Comparison of ENCODE assay signal across 25 cellular contexts in the genomic region with DNA sequence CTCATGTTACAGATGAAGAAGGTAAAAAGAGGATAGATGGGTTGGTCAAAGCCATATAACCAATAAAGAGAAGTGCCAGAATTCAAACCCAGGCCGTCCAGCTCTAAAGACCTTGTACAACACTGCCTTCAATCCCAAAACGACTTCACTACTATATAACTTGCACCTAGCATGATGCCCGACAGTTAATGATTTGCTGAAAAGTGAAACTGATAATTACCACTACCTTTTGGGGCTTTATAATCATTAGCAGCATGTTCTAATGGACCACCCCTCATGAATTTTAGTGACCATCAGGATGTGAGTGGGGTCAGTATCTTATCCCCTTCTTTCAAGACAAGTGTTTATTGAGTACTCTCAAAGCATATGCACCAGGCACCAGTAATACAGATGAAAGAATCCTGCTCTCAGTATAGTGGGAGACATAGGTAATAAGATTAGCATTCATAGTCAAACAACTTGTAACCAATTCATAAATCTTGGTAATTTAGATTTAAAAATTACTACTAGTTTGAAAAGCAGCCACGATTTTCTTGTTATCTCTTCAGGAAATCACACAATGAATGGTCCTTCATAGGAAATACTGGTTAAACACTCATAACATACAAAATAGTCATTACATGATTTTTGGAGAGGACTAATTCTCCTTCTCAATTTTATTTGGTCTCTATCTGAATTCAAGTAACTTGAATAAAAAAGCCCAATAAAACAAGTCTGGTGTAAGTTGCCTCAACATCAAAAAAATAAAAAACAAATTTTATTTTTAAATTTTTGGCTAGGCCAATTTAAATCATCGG.
A peak's percentile ranks its signal among the peaks of the same experiment; 100 is the strongest.
DNase-seq lines count a peak whose midpoint lies in the region; ATAC-seq and TF ChIP-seq lines count a peak whose summit lies in the region.
"Had no signal": no experiment of that assay in that cellular context is flagged by ENCODE, and none has a peak within 500 bp of the region (broad histone marks: within the 10 kb centered on the region; RNA-seq: fewer than 3 reads in every experiment).

No MANE protein-coding gene starts in this region.

- DNase-seq in OCI-LY7 (ENCODE audit: low spot score) = no peak
- DNase-seq in tibial nerve (ENCODE audit: low spot score in 2 of 2) = no peak
- no peak for DNase-seq in MCF 10A (ENCODE audit: unreplicated experiment)
- no peak for DNase-seq in CD8-positive, alpha-beta T cell
- no peak for DNase-seq in endothelial cell (ENCODE audit: low spot score)
- DNase-seq: activated CD4-positive, alpha-beta memory T cell treated with anti-CD3 and anti-CD28 coated beads for 36 hours; activated T-cell treated with anti-CD3 and anti-CD28 coated beads, Interleukin-2, amount 50 U/mL, for 48 hours; brain microvascular endothelial cell; DMS 273 treated with DMSO at 0.1 percent for 48 hours; kidney; natural killer cell; NCI-H1092 treated with DMSO at 0.1 percent for 48 hours; NCI-H2107; NCI-H524; SHP77; sigmoid colon; stimulated activated CD4-positive, alpha-beta T cell treated with anti-CD3 and anti-CD28 coated beads, Interleukin-2, amount 100 ng/mL, for 24 hours had no signal

- H3K4me1 Mint-ChIP-seq in MCF 10A (ENCODE audit: insufficient read depth, unreplicated experiment) = no peaks in the 10 kb centered on the region
- no peaks in the 10 kb centered on the region for H3K4me1 Mint-ChIP-seq in CD8-positive, alpha-beta T cell (ENCODE audit: low read depth)
- peaks cover 71% of the 10 kb centered on the region for H3K4me1 Mint-ChIP-seq in endothelial cell (ENCODE audit: unreplicated experiment)
- H3K4me1 Mint-ChIP-seq: natural killer cell had no signal

- no peak for TF ChIP-seq EP300 in tibial nerve (IDR thresholded peaks at IDR 0.05)

- H3K27ac ChIP-seq in OCI-LY7 (ENCODE audit: low read depth, low read length, poor library complexity, severe bottlenecking) = no peak overlapping the region
- peak overlapping the region in 3 of 4 donors; percentile 4 to 88 (median 82) for H3K27ac ChIP-seq in tibial nerve
- no peak overlapping the region for H3K27ac ChIP-seq in CD8-positive, alpha-beta T cell (ENCODE audit: low read depth, low read length)
- H3K27ac ChIP-seq: BLaER1, brain microvascular endothelial cell, parathyroid adenoma, sigmoid colon, VCaP had no signal

- H3K79me2 ChIP-seq in OCI-LY7 (ENCODE audit: insufficient read depth, low read depth, low read length) = peaks cover 25% of the 10 kb centered on the region; the same call in 1 of the 2 replicates
- H3K79me2 ChIP-seq: parathyroid adenoma had no signal

- intact Hi-C loops in OCI-LY7 (cut with micrococcal nuclease; ENCODE audit: unreplicated experiment) = no loop called here
- intact Hi-C loops in MCF 10A (cut with micrococcal nuclease) = no loop called here
- intact Hi-C loops in CD8-positive, alpha-beta T cell (cut with DNase I, micrococcal nuclease) = no loop called here

- ATAC-seq in GM19372 (IDR thresholded peaks at IDR 0.05; ENCODE audit: low read depth, unreplicated experiment) = peak; percentile 41
- ATAC-seq in HG02588 (IDR thresholded peaks at IDR 0.05; ENCODE audit: unreplicated experiment) = peak; percentile 43
- no peak for ATAC-seq in CD8-positive, alpha-beta T cell
- ATAC-seq: natural killer cell had no signal

- H3K9me3 ChIP-seq in OCI-LY7 (ENCODE audit: low read length) (no peaks in the 10 kb centered on the region), tibial nerve (no peaks in the 10 kb centered on the region)
- no peaks in the 10 kb centered on the region for H3K9me3 ChIP-seq in CD8-positive, alpha-beta T cell (ENCODE audit: low read length)
- H3K9me3 ChIP-seq: sigmoid colon had no signal

- BruUV-seq in OCI-LY7 (replicated peaks; lab: Mats Ljungman, UMichigan) (no TSS peak), MCF 10A (replicated peaks; lab: Mats Ljungman, UMichigan) (no TSS peak)

- H3K27ac Mint-ChIP-seq in MCF 10A (ENCODE audit: low read depth, unreplicated experiment) (no peak overlapping the region), endothelial cell (ENCODE audit: unreplicated experiment) (no peak overlapping the region)
- H3K27ac Mint-ChIP-seq in CD8-positive, alpha-beta T cell = no peak overlapping the region
- H3K27ac Mint-ChIP-seq: activated CD4-positive, alpha-beta memory T cell treated with anti-CD3 and anti-CD28 coated beads for 36 hours; activated naive CD8-positive, alpha-beta T cell; memory B cell; natural killer cell had no signal

- H3K9me3 Mint-ChIP-seq in MCF 10A (ENCODE audit: unreplicated experiment) = no peaks in the 10 kb centered on the region
- no peaks in the 10 kb centered on the region for H3K9me3 Mint-ChIP-seq in CD8-positive, alpha-beta T cell
- no peaks in the 10 kb centered on the region for H3K9me3 Mint-ChIP-seq in endothelial cell (ENCODE audit: unreplicated experiment)
- H3K9me3 Mint-ChIP-seq: activated CD4-positive, alpha-beta memory T cell treated with anti-CD3 and anti-CD28 coated beads for 36 hours; memory B cell; natural killer cell had no signal

- H3K27me3 ChIP-seq in tibial nerve = no peaks in the 10 kb centered on the region
- no peaks in the 10 kb centered on the region for H3K27me3 ChIP-seq in CD8-positive, alpha-beta T cell (ENCODE audit: insufficient read depth, low read length)
- H3K27me3 ChIP-seq: BLaER1, brain microvascular endothelial cell, sigmoid colon had no signal

- CTCF ChIA-PET in OCI-LY7 (lab: Charles Lee; ENCODE audit: unreplicated experiment) = no interaction called here
- CTCF ChIA-PET in MCF 10A (lab: Yijun Ruan, JAX) = no interaction called here
- CTCF ChIA-PET in CD8-positive, alpha-beta T cell (lab: Charles Lee) = no interaction called here

- H3K4me3 ChIP-seq in OCI-LY7 (ENCODE audit: low read depth, low read length, poor library complexity, severe bottlenecking) (no peak overlapping the region), tibial nerve (no peak overlapping the region)
- H3K4me3 ChIP-seq in CD8-positive, alpha-beta T cell (ENCODE audit: low read depth, low read length) = no peak overlapping the region
- H3K4me3 ChIP-seq: BLaER1, coronary artery, sigmoid colon had no signal

- TF ChIP-seq POLR2A in tibial nerve (IDR thresholded peaks at IDR 0.05) = no peak

- peaks cover 9% of the 10 kb centered on the region for H4K20me1 ChIP-seq in OCI-LY7 (ENCODE audit: insufficient read depth, low read length)

- peak overlapping the region; percentile 14 for H3K4me2 ChIP-seq in OCI-LY7 (ENCODE audit: low read length)
- H3K4me2 ChIP-seq: BLaER1 had no signal

- no peaks in the 10 kb centered on the region for H3K36me3 Mint-ChIP-seq in MCF 10A (ENCODE audit: insufficient read depth, unreplicated experiment)
- H3K36me3 Mint-ChIP-seq in CD8-positive, alpha-beta T cell = no peaks in the 10 kb centered on the region
- H3K36me3 Mint-ChIP-seq in endothelial cell (ENCODE audit: low read depth, unreplicated experiment) = peaks cover 6% of the 10 kb centered on the region
- H3K36me3 Mint-ChIP-seq: activated CD4-positive, alpha-beta memory T cell treated with anti-CD3 and anti-CD28 coated beads for 36 hours; activated naive CD8-positive, alpha-beta T cell; memory B cell; natural killer cell had no signal

- 59 to 68% methylated on average over 5 of the region's 5 CpGs for WGBS in tibial nerve, 2 donors

- H3K27me3 Mint-ChIP-seq in MCF 10A (ENCODE audit: insufficient read depth, unreplicated experiment) = no peaks in the 10 kb centered on the region
- no peaks in the 10 kb centered on the region for H3K27me3 Mint-ChIP-seq in CD8-positive, alpha-beta T cell (ENCODE audit: low read depth)
- H3K27me3 Mint-ChIP-seq in endothelial cell (ENCODE audit: unreplicated experiment) = peaks cover 2% of the 10 kb centered on the region
- H3K27me3 Mint-ChIP-seq: activated CD4-positive, alpha-beta memory T cell treated with anti-CD3 and anti-CD28 coated beads for 36 hours; activated naive CD8-positive, alpha-beta T cell; memory B cell had no signal

- no peaks in the 10 kb centered on the region for H3K9me2 ChIP-seq in OCI-LY7 (ENCODE audit: insufficient read depth, low read length)

- no peak overlapping the region for H2AFZ ChIP-seq in OCI-LY7 (ENCODE audit: low read length)
- H2AFZ ChIP-seq: parathyroid adenoma had no signal

- POLR2A ChIA-PET in OCI-LY7 (lab: Charles Lee) = interaction anchor here (0.7 kb wide), 3 partner anchors 73 to 674 kb away, joined by 4 to 6 read pairs (median 5); no protein-coding TSS in a partner anchor
- POLR2A ChIA-PET in MCF 10A (lab: Yijun Ruan, JAX) = no interaction called here
- POLR2A ChIA-PET in CD8-positive, alpha-beta T cell (lab: Charles Lee) = no interaction called here

- H3K36me3 ChIP-seq in OCI-LY7 (ENCODE audit: insufficient read depth, low read length) (no peaks in the 10 kb centered on the region), tibial nerve (no peaks in the 10 kb centered on the region)
- H3K36me3 ChIP-seq in CD8-positive, alpha-beta T cell (ENCODE audit: insufficient read depth, low read length) = no peaks in the 10 kb centered on the region
- H3K36me3 ChIP-seq: brain microvascular endothelial cell, sigmoid colon had no signal

- TF ChIP-seq CTCF in OCI-LY7 (conservative IDR thresholded peaks at IDR 0.05; ENCODE audit: low read length) = no peak
- TF ChIP-seq CTCF in tibial nerve (IDR thresholded peaks at IDR 0.05) = no peak
- TF ChIP-seq CTCF in MCF 10A (IDR thresholded peaks at IDR 0.05; ENCODE audit: unreplicated experiment) = no peak
- no peak for TF ChIP-seq CTCF in CD8-positive, alpha-beta T cell (IDR thresholded peaks at IDR 0.05)
- TF ChIP-seq CTCF in endothelial cell (IDR thresholded peaks at IDR 0.05; ENCODE audit: unreplicated experiment) = no peak

- no peak overlapping the region for H3K4me3 Mint-ChIP-seq in MCF 10A (ENCODE audit: unreplicated experiment)
- H3K4me3 Mint-ChIP-seq in CD8-positive, alpha-beta T cell = no peak overlapping the region
- H3K4me3 Mint-ChIP-seq in endothelial cell (ENCODE audit: unreplicated experiment) = no peak overlapping the region
- H3K4me3 Mint-ChIP-seq: activated CD4-positive, alpha-beta memory T cell treated with anti-CD3 and anti-CD28 coated beads for 36 hours; activated naive CD8-positive, alpha-beta T cell; memory B cell; natural killer cell had no signal

- peaks cover 20% of the 10 kb centered on the region for H3K4me1 ChIP-seq in OCI-LY7 (ENCODE audit: insufficient read depth, low read length, poor library complexity, severe bottlenecking)
- H3K4me1 ChIP-seq in tibial nerve = peaks cover 0 to 82% (median 34%) of the 10 kb centered on the region in 4 donors
- H3K4me1 ChIP-seq in CD8-positive, alpha-beta T cell (ENCODE audit: insufficient read depth, low read length) = no peaks in the 10 kb centered on the region
- H3K4me1 ChIP-seq: parathyroid adenoma had no signal

Comparison
In these comparisons a context has a peak if more than half of its experiments do, and no peak if none do; other contexts are left out.
1. H3K27ac ChIP-seq: peak in tibial nerve (3 of 4); none in OCI-LY7 (single experiment) and CD8-positive, alpha-beta T cell (single experiment).